In genomic region chrX:77442728-77443127, GRCh38 we compare ENCODE assay signal across 1 cellular context.
A peak's percentile ranks its signal among the peaks of the same experiment; 100 is the strongest.
TF ChIP-seq lines count a peak whose summit lies in the region.

No MANE protein-coding gene starts in this region.

TF ChIP-seq in K562, 482 proteins besides CTCF, POLR2A, EP300 and RAD21 (continued from another document):
- TF ChIP-seq ELK3 (CRISPR knock-in tag; IDR thresholded peaks at IDR 0.05): no peak
- TF ChIP-seq MGA (IDR thresholded peaks at IDR 0.05): no peak
- peak; percentile 38; the same call in 1 of the 2 replicates for TF ChIP-seq FOSL1 (tag; conservative IDR thresholded peaks at IDR 0.05)
- no peak for TF ChIP-seq ZNF740 (CRISPR knock-in tag; IDR thresholded peaks at IDR 0.05)
- TF ChIP-seq ZNF740 (tag; IDR thresholded peaks at IDR 0.05): no peak
- TF ChIP-seq CREB3 (tag; conservative IDR thresholded peaks at IDR 0.05; ENCODE audit: low read depth): no peak
- TF ChIP-seq RNF219 (CRISPR knock-in tag; IDR thresholded peaks at IDR 0.05): no peak
- TF ChIP-seq CGGBP1 (CRISPR knock-in tag; IDR thresholded peaks at IDR 0.05): no peak
- TF ChIP-seq NEUROD1 (IDR thresholded peaks at IDR 0.05; ENCODE audit: borderline replicate concordance, low read depth, low read length, partially characterized antibody): no peak
- peak; percentile 21; the same call in 1 of the 2 replicates for TF ChIP-seq ATF3 (IDR thresholded peaks at IDR 0.05)
- TF ChIP-seq ATF3 (CRISPR knock-in tag; conservative IDR thresholded peaks at IDR 0.05): no peak
- TF ChIP-seq JUND (IDR thresholded peaks at IDR 0.05; ENCODE audit: borderline replicate concordance, low read depth, low read length): peak; percentile 21; the same call in 1 of the 2 replicates
- no peak for TF ChIP-seq JUND (tag; IDR thresholded peaks at IDR 0.05; ENCODE audit: borderline replicate concordance, low read depth, low read length)
- no peak for TF ChIP-seq POLR2H (tag; IDR thresholded peaks at IDR 0.05; ENCODE audit: low read depth)
- TF ChIP-seq HNRNPLL (IDR thresholded peaks at IDR 0.05; ENCODE audit: low read depth, low read length, poor library complexity, severe bottlenecking): no peak
- TF ChIP-seq NFE2 (IDR thresholded peaks at IDR 0.05; ENCODE audit: low read depth): 0 out of 2 replicates have a peak, but pooled peaks have one; percentile 6
